In genomic region chr11:74697722-74698121, GRCh38 we compare ENCODE assay signal across 21 cellular contexts. TPM values are rescaled to one million over a fixed set of nuclear protein-coding genes. Genes with fewer than 3 reads are reported as not detected.
DNase-seq lines count a peak whose midpoint lies in the region; ATAC-seq, FAIRE-seq and TF ChIP-seq lines count a peak whose summit lies in the region.
"Had no signal": no experiment of that assay in that cellular context is flagged by ENCODE, and none has a peak within 500 bp of the region (broad histone marks: within the 10 kb centered on the region; RNA-seq: fewer than 3 reads in every experiment).

No MANE protein-coding gene starts in this region.

- H3K27ac ChIP-seq in A549 = peak overlapping the region; percentile 84 to 88
- H3K27ac ChIP-seq in ascending aorta = peak overlapping the region; percentile 74 to 75
- no peak overlapping the region for H3K27ac ChIP-seq in HepG2 (ENCODE audit: extremely low read length, insufficient read depth, low read length)
- peak overlapping the region; percentile 86 for H3K27ac ChIP-seq in skeletal muscle tissue (ENCODE audit: low read depth, low read length)

- WGBS in A549 (ENCODE audit: missing lambda C conversion rate) = 90% methylated on average over 4 of the region's 4 CpGs
- 25% methylated on average over 4 of the region's 4 CpGs for WGBS in HepG2 (ENCODE audit: low lambda C conversion rate)

- no peaks in the 10 kb centered on the region for H3K79me2 ChIP-seq in HepG2 (ENCODE audit: insufficient read depth, low read length)

- H3K36me3 ChIP-seq in ascending aorta (no peaks in the 10 kb centered on the region), HepG2 (replicated peaks in 1 of 2; ENCODE audit: control insufficient read depth in 1 of 2, insufficient read depth in 2 of 2, low read length in 2 of 2) (no peaks in the 10 kb centered on the region), skeletal muscle tissue (ENCODE audit: control insufficient read depth in 3 of 3, insufficient read depth in 3 of 3, low read length in 3 of 3) (no peaks in the 10 kb centered on the region)
- H3K36me3 ChIP-seq: MG63 had no signal

- H4K20me1 ChIP-seq in HepG2 (ENCODE audit: insufficient read depth, low read length) = no peaks in the 10 kb centered on the region; the same call in 1 of the 2 replicates

- H3K4me1 ChIP-seq in A549 (peaks cover 55% of the 10 kb centered on the region), ascending aorta (peaks cover 4 to 8% of the 10 kb centered on the region in 2 donors), HepG2 (ENCODE audit: insufficient read depth, low read length) (peaks cover 26% of the 10 kb centered on the region), skeletal muscle tissue (ENCODE audit: control insufficient read depth in 3 of 3, insufficient read depth in 3 of 3, low read length in 3 of 3) (peaks cover 20 to 22% (median 20%) of the 10 kb centered on the region in 3 donors)

- DNase-seq in A549 (ENCODE audit: low read depth in 1 of 2, low spot score in 1 of 2) (no peak), ascending aorta (ENCODE audit: low spot score in 2 of 2) (no peak), HepG2 (ENCODE audit: low spot score) (no peak), SW 1271 (lab: John Stamatoyannopoulos, UW) (no peak), mesenteric fat pad (ENCODE audit: low spot score) (no peak)
- DNase-seq: activated CD4-positive, alpha-beta T cell treated with anti-CD3 and anti-CD28 coated beads for 1 hour; activated naive CD8-positive, alpha-beta T cell treated with anti-CD3 and anti-CD28 coated beads, Interleukin-2, amount 10 ng/mL, durations not matched to agents 7 days and 5 days; Calu3; GDM1; MG63; midbrain; NCI-H2029; RPMI8226; stimulated activated CD4-positive, alpha-beta T cell treated with anti-CD3 and anti-CD28 coated beads, Interleukin-2, amount 100 ng/mL, for 24 hours; stimulated activated CD8-positive, alpha-beta memory T cell treated with anti-CD3 and anti-CD28 coated beads, Interleukin-4, amount 100 ng/mL, for 48 hours; T-helper 17 cell had no signal

- TF ChIP-seq CTCF in A549 (IDR thresholded peaks at IDR 0.05) (no peak), ascending aorta (IDR thresholded peaks at IDR 0.05) (no peak), HepG2 (CRISPR knock-in tag; IDR thresholded peaks at IDR 0.05) (no peak)

- in situ Hi-C loops in HepG2 (cut with HindIII; ENCODE audit: extremely low pct_ligation_motif_present, low pct_unique_long_range_greater_than_20kb) = no loop called here

- CTCF ChIA-PET in A549 (lab: Yijun Ruan, JAX) (interaction anchor here (1.3 to 18.6 kb wide), 2 partner anchors 18 to 42 kb away, joined by 5 to 281 read pairs; no protein-coding TSS in a partner anchor), HepG2 (lab: Yijun Ruan, JAX; ENCODE audit: low intra/inter-chr PET ratio, low total read pairs) (no interaction called here)

- H3K4me3 ChIP-seq in A549 (no peak overlapping the region), ascending aorta (no peak overlapping the region), HepG2 (replicated peaks in 1 of 3; ENCODE audit: insufficient read depth in 1 of 3, low read depth in 2 of 3, low read length in 3 of 3) (peak overlapping the region in 2 of 3 experiments; percentile 50 to 69; a peak in 3 of 6 replicates), skeletal muscle tissue (ENCODE audit: low read length in 3 of 3) (no peak overlapping the region)
- H3K4me3 ChIP-seq: MG63 had no signal

- H3K4me2 ChIP-seq in A549 (peak overlapping the region; percentile 60), HepG2 (ENCODE audit: low read depth, low read length) (peak overlapping the region; percentile 82)

- H3K9ac ChIP-seq in HepG2 (ENCODE audit: insufficient read depth, low read depth, low read length) (peak overlapping the region; percentile 41; the same call in 1 of the 2 replicates), skeletal muscle tissue (ENCODE audit: low read depth in 1 of 3, low read length in 3 of 3) (peak overlapping the region in 2 of 3 donors; percentile 63 to 75)

- FAIRE-seq in A549 (lab: Jason Lieb, UNC) (no peak), HepG2 (lab: Jason Lieb, UNC) (no peak)
- FAIRE-seq: urothelium cell line had no signal

- TF ChIP-seq RAD21 in A549 (conservative IDR thresholded peaks at IDR 0.05 in 1 of 2, IDR thresholded peaks at IDR 0.05 in 1 of 2) = no peak
- no peak for TF ChIP-seq RAD21 in HepG2 (CRISPR knock-in tag; IDR thresholded peaks at IDR 0.05)

- H3K9me3 ChIP-seq in A549 = no peaks in the 10 kb centered on the region
- H3K9me3 ChIP-seq in ascending aorta = no peaks in the 10 kb centered on the region
- no peaks in the 10 kb centered on the region for H3K9me3 ChIP-seq in HepG2 (ENCODE audit: low read length)
- no peaks in the 10 kb centered on the region for H3K9me3 ChIP-seq in skeletal muscle tissue (ENCODE audit: control insufficient read depth in 3 of 3, low read length in 3 of 3)
- H3K9me3 ChIP-seq: MG63 had no signal

- TF ChIP-seq EP300 in A549 (IDR thresholded peaks at IDR 0.05) = no peak
- TF ChIP-seq EP300 in HepG2 (IDR thresholded peaks at IDR 0.05; ENCODE audit: low read depth in 2 of 2, low read length in 2 of 2) = no peak
- no peak for TF ChIP-seq EP300 in HepG2 (CRISPR knock-in tag; IDR thresholded peaks at IDR 0.05; ENCODE audit: borderline replicate concordance)

- TF ChIP-seq POLR2A in A549 (IDR thresholded peaks at IDR 0.05; ENCODE audit: low read length) (no peak), HepG2 (IDR thresholded peaks at IDR 0.05; ENCODE audit: insufficient read depth in 1 of 2, low read depth in 2 of 2, low read length in 2 of 2) (no peak)

- H2AFZ ChIP-seq in HepG2 (ENCODE audit: low read length) = no peak overlapping the region

- ATAC-seq in A549 = no peak
- ATAC-seq in HepG2 = no peak; the same call in 2 of the 3 replicates
- ATAC-seq in GM21390 (IDR thresholded peaks at IDR 0.05; ENCODE audit: unreplicated experiment) = no peak
- no peak for ATAC-seq in GM21737 (IDR thresholded peaks at IDR 0.05; ENCODE audit: unreplicated experiment)
- ATAC-seq: T-helper 17 cell had no signal

- POLR2A ChIA-PET in A549 (lab: Yijun Ruan, JAX) (no interaction called here), HepG2 (lab: Yijun Ruan, JAX) (interaction anchor here (0.6 kb wide), 1 partner anchor 29 kb away, joined by 3 read pairs; no protein-coding TSS in a partner anchor)

- H3K27me3 ChIP-seq in ascending aorta (no peaks in the 10 kb centered on the region), HepG2 (ENCODE audit: control insufficient read depth in 1 of 2, insufficient read depth in 2 of 2, low read length in 2 of 2) (peaks cover 0 to 21% of the 10 kb centered on the region in 2 experiments; a peak in 3 of 5 replicates), skeletal muscle tissue (ENCODE audit: control insufficient read depth in 3 of 3, insufficient read depth in 3 of 3, low read length in 3 of 3) (no peaks in the 10 kb centered on the region)
- H3K27me3 ChIP-seq: MG63 had no signal

- intact Hi-C loops in ascending aorta (cut with DNase I) (loop anchor here (1.0 kb wide), 1 partner anchor 26 kb away; no protein-coding TSS in a partner anchor), HepG2 (cut with micrococcal nuclease; ENCODE audit: unreplicated experiment) (loop anchor here (1.0 kb wide), 1 partner anchor 173 kb away; no protein-coding TSS in a partner anchor)

- no TSS peak for BruUV-seq in HepG2 (replicated peaks; lab: Mats Ljungman, UMichigan)

RNA-seq across cellular contexts. Expression of gene CHRDL2, which starts 33.5 kb away (rescaled TPM):
- polyA plus RNA-seq in A549 (2011; rRNA removed) (1.8 and 2.3 TPM in 2 replicates), A549 (2017; fragmentation: RNase III; extraction: RNeasy Plus Mini Kit Qiagen cat#74134 plus additional on column Dnase treatment) (2.6 to 5.8 TPM (median 5.4 TPM) in 3 replicates), HepG2 (2011; rRNA removed) (0.04 TPM in 1 of 2 replicates, not detected in the other)
- polyA plus RNA-seq in A549 (2012; cell fraction: cytosol; rRNA removed) = 4.9 and 6.3 TPM in 2 replicates
- polyA plus RNA-seq in A549 (2012; cell fraction: nucleus; rRNA removed) = 5.5 and 5.8 TPM in 2 replicates
- polyA minus RNA-seq in A549 (2011; rRNA and poly(A)+ RNA removed) = 1.7 and 3.4 TPM in 2 replicates
- total RNA-seq in ascending aorta (not detected), HepG2 (2016; rRNA removed; fragmentation: Illumina TruSeq; extraction: Trizol) (not detected in 2 replicates), skeletal muscle tissue (0.52 TPM), mesenteric fat pad (0.67 TPM)
- total RNA-seq in HepG2 (2016; cell fraction: cytosol; rRNA removed; fragmentation: Illumina TruSeq; extraction: Trizol; ENCODE audit: low read depth) = not detected in 2 replicates
- not detected in 2 replicates for total RNA-seq in HepG2 (2016; cell fraction: insoluble cytoplasmic fraction; rRNA removed; fragmentation: Illumina TruSeq; extraction: Trizol)
- total RNA-seq in HepG2 (2016; cell fraction: membrane; rRNA removed; fragmentation: Illumina TruSeq; extraction: Trizol) = not detected in 2 replicates
- not detected in 2 replicates for total RNA-seq in HepG2 (2016; cell fraction: nucleus; rRNA removed; fragmentation: Illumina TruSeq; extraction: Trizol)
- polyA plus RNA-seq in HepG2 (2011; cell fraction: cytosol; rRNA removed) = 0.07 TPM in 1 of 2 replicates, not detected in the other
- polyA plus RNA-seq in HepG2 (2011; cell fraction: nucleus; rRNA removed) = 0.16 and 0.34 TPM in 2 replicates
- polyA plus RNA-seq in HepG2 (2012) = 0.17 and 1.2 TPM in 2 replicates
- polyA plus RNA-seq in HepG2 (2016; cell fraction: cytosol; fragmentation: Illumina TruSeq; extraction: Trizol; ENCODE audit: low read depth) = 0.20 and 0.28 TPM in 2 replicates
- 0.41 TPM in 1 of 2 replicates, not detected in the other for polyA plus RNA-seq in HepG2 (2016; cell fraction: insoluble cytoplasmic fraction; fragmentation: Illumina TruSeq; extraction: Trizol; ENCODE audit: low read depth)
- 0.17 TPM in 1 of 2 replicates, not detected in the other for polyA plus RNA-seq in HepG2 (2016; cell fraction: membrane; fragmentation: Illumina TruSeq; extraction: Trizol; ENCODE audit: low read depth)
- polyA plus RNA-seq in HepG2 (2016; cell fraction: nucleus; fragmentation: Illumina TruSeq; extraction: Trizol; ENCODE audit: insufficient read depth, low read depth) = 0.27 and 0.37 TPM in 2 replicates
- polyA minus RNA-seq in HepG2 (2011; rRNA and poly(A)+ RNA removed; ENCODE audit: low replicate concordance) = 0.20 and 1.1 TPM in 2 replicates
- polyA minus RNA-seq in HepG2 (2011; cell fraction: cytosol; rRNA and poly(A)+ RNA removed) = not detected in 2 replicates
- not detected in 2 replicates for polyA minus RNA-seq in HepG2 (2011; cell fraction: nucleus; rRNA and poly(A)+ RNA removed)
- total RNA-seq: activated naive CD8-positive, alpha-beta T cell treated with anti-CD3 and anti-CD28 coated beads, Interleukin-2, amount 10 ng/mL, durations not matched to agents 7 days and 5 days; Calu3; HT-29; T-helper 17 cell had no signal

RNA-seq across cellular contexts. Expression of gene RNF169, which starts 50.9 kb away (rescaled TPM):
- 10.7 and 11.1 TPM in 2 replicates for polyA plus RNA-seq in A549 (2011; rRNA removed)
- polyA plus RNA-seq in A549 (2012; cell fraction: cytosol; rRNA removed) = 1.2 and 1.4 TPM in 2 replicates
- polyA plus RNA-seq in A549 (2012; cell fraction: nucleus; rRNA removed) = 1.2 and 1.7 TPM in 2 replicates
- 5.8 to 6.3 TPM (median 6.2 TPM) in 3 replicates for polyA plus RNA-seq in A549 (2017; fragmentation: RNase III; extraction: RNeasy Plus Mini Kit Qiagen cat#74134 plus additional on column Dnase treatment)
- 25.6 and 28.7 TPM in 2 replicates for polyA minus RNA-seq in A549 (2011; rRNA and poly(A)+ RNA removed)
- 19.5 TPM for total RNA-seq in ascending aorta
- total RNA-seq in HepG2 (2016; rRNA removed; fragmentation: Illumina TruSeq; extraction: Trizol) = 14.2 and 17.0 TPM in 2 replicates
- total RNA-seq in HepG2 (2016; cell fraction: cytosol; rRNA removed; fragmentation: Illumina TruSeq; extraction: Trizol; ENCODE audit: low read depth) = 1.6 and 1.9 TPM in 2 replicates
- 14.0 and 15.8 TPM in 2 replicates for total RNA-seq in HepG2 (2016; cell fraction: insoluble cytoplasmic fraction; rRNA removed; fragmentation: Illumina TruSeq; extraction: Trizol)
- 6.1 and 6.8 TPM in 2 replicates for total RNA-seq in HepG2 (2016; cell fraction: membrane; rRNA removed; fragmentation: Illumina TruSeq; extraction: Trizol)
- total RNA-seq in HepG2 (2016; cell fraction: nucleus; rRNA removed; fragmentation: Illumina TruSeq; extraction: Trizol) = 19.7 and 21.7 TPM in 2 replicates
- 4.8 and 5.3 TPM in 2 replicates for polyA plus RNA-seq in HepG2 (2011; rRNA removed)
- 2.3 and 3.3 TPM in 2 replicates for polyA plus RNA-seq in HepG2 (2011; cell fraction: cytosol; rRNA removed)
- polyA plus RNA-seq in HepG2 (2011; cell fraction: nucleus; rRNA removed) = 6.3 and 7.5 TPM in 2 replicates
- polyA plus RNA-seq in HepG2 (2012) = 5.4 and 6.4 TPM in 2 replicates
- polyA plus RNA-seq in HepG2 (2016; cell fraction: cytosol; fragmentation: Illumina TruSeq; extraction: Trizol; ENCODE audit: low read depth) = 0.20 and 0.22 TPM in 2 replicates
- polyA plus RNA-seq in HepG2 (2016; cell fraction: insoluble cytoplasmic fraction; fragmentation: Illumina TruSeq; extraction: Trizol; ENCODE audit: low read depth) = 6.0 and 6.8 TPM in 2 replicates
- polyA plus RNA-seq in HepG2 (2016; cell fraction: membrane; fragmentation: Illumina TruSeq; extraction: Trizol; ENCODE audit: low read depth) = 0.93 and 1.1 TPM in 2 replicates
- 13.1 and 13.4 TPM in 2 replicates for polyA plus RNA-seq in HepG2 (2016; cell fraction: nucleus; fragmentation: Illumina TruSeq; extraction: Trizol; ENCODE audit: insufficient read depth, low read depth)
- polyA minus RNA-seq in HepG2 (2011; rRNA and poly(A)+ RNA removed; ENCODE audit: low replicate concordance) = 15.7 and 33.2 TPM in 2 replicates
- 12.7 and 13.5 TPM in 2 replicates for polyA minus RNA-seq in HepG2 (2011; cell fraction: cytosol; rRNA and poly(A)+ RNA removed)
- polyA minus RNA-seq in HepG2 (2011; cell fraction: nucleus; rRNA and poly(A)+ RNA removed) = 43.4 and 50.1 TPM in 2 replicates
- total RNA-seq in skeletal muscle tissue = 18.3 TPM
- total RNA-seq in mesenteric fat pad = 13.6 TPM

Comparison
In these comparisons a context has a peak if more than half of its experiments do, and no peak if none do; other contexts are left out.
1. H3K4me3 ChIP-seq: peak in HepG2 (2 of 3); none in A549 (single experiment), ascending aorta (0 of 2) and skeletal muscle tissue (0 of 3).
2. Of the 38 proteins assayed by ChIP-seq in both HepG2 and A549: peak only in HepG2: none; only in A549: HOXA7; in both: none; in neither: 37.